ENCODE assay signal across 11 cellular contexts in the genomic region with DNA sequence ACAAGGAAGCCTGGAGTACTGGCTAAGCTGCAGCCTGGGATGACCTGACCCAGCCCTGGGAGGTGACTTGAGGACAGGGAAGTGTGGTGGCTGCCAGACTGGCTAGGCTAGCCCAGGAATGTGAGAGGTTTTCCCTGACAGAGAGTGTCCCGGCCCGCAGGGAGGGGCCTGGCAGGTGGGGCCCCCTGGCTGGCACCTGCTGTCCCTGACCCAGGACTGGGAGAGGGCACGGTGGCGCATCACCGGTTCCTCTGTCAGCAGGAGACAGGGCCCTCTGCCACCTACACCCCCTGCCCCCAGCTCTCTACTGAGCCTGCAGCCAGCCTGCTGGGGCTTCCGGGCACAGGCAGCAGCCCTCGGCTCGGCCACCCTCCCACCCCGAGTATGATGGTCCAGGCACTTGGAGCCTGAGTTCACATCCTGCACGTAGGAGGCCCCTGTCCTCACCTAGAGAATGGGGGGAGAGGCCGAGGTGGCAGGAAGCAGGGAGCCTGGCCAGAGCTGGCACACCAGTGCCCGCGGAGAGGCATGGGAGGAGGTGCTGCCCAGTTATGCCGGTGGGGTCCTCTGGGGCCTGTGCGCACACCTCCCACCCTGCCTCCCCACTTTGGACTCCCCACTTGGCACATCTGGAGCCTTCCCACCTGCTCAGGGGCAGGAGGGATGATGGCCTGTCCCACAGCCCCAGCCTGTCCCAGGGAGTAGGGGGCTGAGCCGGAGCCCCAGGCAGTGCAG. TPM values are rescaled to one million over a fixed set of nuclear protein-coding genes. Genes with fewer than 3 reads are reported as not detected.
DNase-seq lines count a peak whose midpoint lies in the region; ATAC-seq and FAIRE-seq lines count a peak whose summit lies in the region.
"Had no signal": no experiment of that assay in that cellular context is flagged by ENCODE, and none has a peak within 500 bp of the region (broad histone marks: within the 10 kb centered on the region; RNA-seq: fewer than 3 reads in every experiment).

No MANE protein-coding gene starts in this region.

- peak overlapping the region; percentile 44 for H3K4me3 Mint-ChIP-seq in central memory CD8-positive, alpha-beta T cell
- H3K4me3 Mint-ChIP-seq in naive B cell: peak overlapping the region in 5 of 8 donors; percentile 40 to 83 (median 56)

- H3K27me3 Mint-ChIP-seq in central memory CD8-positive, alpha-beta T cell: peaks cover 6% of the 10 kb centered on the region
- H3K27me3 Mint-ChIP-seq in naive B cell: peaks cover 4 to 12% (median 11%) of the 10 kb centered on the region in 3 donors

- H3K36me3 ChIP-seq in BLaER1 (no peaks in the 10 kb centered on the region), HUES6 (ENCODE audit: control insufficient read depth, insufficient read depth, low read length) (no peaks in the 10 kb centered on the region)
- H3K36me3 ChIP-seq: tibial nerve had no signal

- H3K4me1 Mint-ChIP-seq in central memory CD8-positive, alpha-beta T cell: peaks cover 12% of the 10 kb centered on the region
- peaks cover 7 to 15% (median 11%) of the 10 kb centered on the region in 3 donors for H3K4me1 Mint-ChIP-seq in naive B cell

- H3K4me1 ChIP-seq in BLaER1: peaks cover 60% of the 10 kb centered on the region
- H3K4me1 ChIP-seq in HUES6 (ENCODE audit: control insufficient read depth, insufficient read depth, low read length): peaks cover 6% of the 10 kb centered on the region

- no peak overlapping the region for H3K4me3 ChIP-seq in BLaER1
- H3K4me3 ChIP-seq in HUES6 (ENCODE audit: low read depth, low read length): peak overlapping the region; percentile 65; the same call in 1 of the 2 replicates

- H3K27ac ChIP-seq in BLaER1: peak overlapping the region; percentile 88; the same call in 1 of the 2 replicates
- no peak overlapping the region for H3K27ac ChIP-seq in HUES6 (ENCODE audit: low read depth, low read length)

- no peak for ATAC-seq in central memory CD8-positive, alpha-beta T cell (replicated peaks; ENCODE audit: extremely low read depth, poor library complexity, severe bottlenecking)
- no peak for ATAC-seq in naive B cell (ENCODE audit: low read depth in 2 of 2)
- no peak for ATAC-seq in HG02763 (IDR thresholded peaks at IDR 0.05; ENCODE audit: unreplicated experiment)
- no peak for ATAC-seq in GM19035 (IDR thresholded peaks at IDR 0.05; ENCODE audit: unreplicated experiment)
- ATAC-seq in GM18907 (IDR thresholded peaks at IDR 0.05; ENCODE audit: unreplicated experiment): no peak

- no peak overlapping the region for H3K27ac Mint-ChIP-seq in central memory CD8-positive, alpha-beta T cell (ENCODE audit: low read depth)
- no peak overlapping the region for H3K27ac Mint-ChIP-seq in naive B cell

- no peak for DNase-seq in central memory CD8-positive, alpha-beta T cell (ENCODE audit: low spot score in 2 of 2)
- DNase-seq in naive B cell (no peak), HTR-8/SVneo (ENCODE audit: insufficient read length, low spot score) (no peak)
- DNase-seq: erythroblast, NCI-H446 treated with DMSO at 0.1 percent for 48 hours had no signal

- peaks cover 3% of the 10 kb centered on the region for H3K36me3 Mint-ChIP-seq in central memory CD8-positive, alpha-beta T cell (ENCODE audit: insufficient read depth)
- no peaks in the 10 kb centered on the region for H3K36me3 Mint-ChIP-seq in naive B cell

- FAIRE-seq in HTR-8/SVneo (lab: Jason Lieb, UNC): no peak

- H3K9me3 Mint-ChIP-seq in central memory CD8-positive, alpha-beta T cell: no peaks in the 10 kb centered on the region
- no peaks in the 10 kb centered on the region for H3K9me3 Mint-ChIP-seq in naive B cell

- H3K9me3 ChIP-seq in BLaER1 (no peaks in the 10 kb centered on the region), HUES6 (ENCODE audit: control insufficient read depth, insufficient read depth, low read depth, low read length) (no peaks in the 10 kb centered on the region)
- H3K9me3 ChIP-seq: tibial nerve had no signal

- peak overlapping the region; percentile 86 for H3K4me2 ChIP-seq in BLaER1

- peaks cover 18% of the 10 kb centered on the region for H4K20me1 ChIP-seq in BLaER1

- H3K27me3 ChIP-seq in BLaER1 (no peaks in the 10 kb centered on the region), HUES6 (ENCODE audit: control insufficient read depth, insufficient read depth, low read length) (peaks cover 5% of the 10 kb centered on the region; the same call in 1 of the 2 replicates)

- peak overlapping the region; percentile 86; the same call in 1 of the 2 replicates for H3K9ac ChIP-seq in BLaER1
- H3K9ac ChIP-seq in HUES6 (ENCODE audit: low read length): no peak overlapping the region

RNA-seq across cellular contexts. Expression of a gene that starts 0.5 kb away (rescaled TPM):
- polyA plus RNA-seq in naive B cell (ENCODE audit: low read depth in 6 of 6): under 1 TPM in 1 of 6 donors, not detected in 5; 0.36 TPM

RNA-seq across cellular contexts. Expression of a gene that starts 32.9 kb away (rescaled TPM):
- polyA plus RNA-seq in naive B cell (ENCODE audit: low read depth in 6 of 6): 100 to 1,000 TPM in 1 of 6 donors, 10 to 100 TPM in 5; 25.0 to 147 (median 45.1) TPM

RNA-seq across cellular contexts. Expression of a gene that starts 37.2 kb away (rescaled TPM):
- polyA plus RNA-seq in naive B cell (ENCODE audit: low read depth in 6 of 6): 10 to 100 TPM; 18.3 to 27.5 (median 22.3) TPM

RNA-seq across cellular contexts. Expression of a gene that starts 57.6 kb away (rescaled TPM):
- 100 to 1,000 TPM; 159 to 241 (median 203) TPM for polyA plus RNA-seq in naive B cell (ENCODE audit: low read depth in 6 of 6)
